In genomic region chr10:23294638-23295247, GRCh38 we compare ENCODE assay signal across 11 cellular contexts. TPM values are rescaled to one million over a fixed set of nuclear protein-coding genes. Genes with fewer than 3 reads are reported as not detected.
DNase-seq lines count a peak whose midpoint lies in the region; ATAC-seq, FAIRE-seq and TF ChIP-seq lines count a peak whose summit lies in the region.
"Had no signal": no experiment of that assay in that cellular context is flagged by ENCODE, and none has a peak within 500 bp of the region (broad histone marks: within the 10 kb centered on the region; RNA-seq: fewer than 3 reads in every experiment).

No MANE protein-coding gene starts in this region.

- peaks cover 10% of the 10 kb centered on the region for H3K27me3 Mint-ChIP-seq in stimulated activated memory B cell treated with anti-CD40 and anti-IgM and Interleukin-4, amounts not matched to agents 10 μg/mL and 1 μg/mL and 100 μg/mL, for 72 hours

- H3K9me3 ChIP-seq in A549, result no peaks in the 10 kb centered on the region
- H3K9me3 ChIP-seq in gastroesophageal sphincter, result no peaks in the 10 kb centered on the region
- H3K9me3 ChIP-seq in psoas muscle, result no peaks in the 10 kb centered on the region

- H3K4me1 Mint-ChIP-seq in stimulated activated memory B cell treated with anti-CD40 and anti-IgM and Interleukin-4, amounts not matched to agents 10 μg/mL and 1 μg/mL and 100 μg/mL, for 72 hours, result no peaks in the 10 kb centered on the region

- no peak for FAIRE-seq in A549 (lab: Jason Lieb, UNC)

- H3K4me3 Mint-ChIP-seq in stimulated activated memory B cell treated with anti-CD40 and anti-IgM and Interleukin-4, amounts not matched to agents 10 μg/mL and 1 μg/mL and 100 μg/mL, for 72 hours, result no peak overlapping the region
- H3K4me3 Mint-ChIP-seq: activated naive CD4-positive, alpha-beta T cell treated with anti-CD3 and anti-CD28 coated beads for 36 hours had no signal

- no peak for DNase-seq in A549 (ENCODE audit: low read depth in 1 of 2, low spot score in 1 of 2)
- no peak for DNase-seq in GM12865 (ENCODE audit: low read depth)
- no peak for DNase-seq in activated effector memory CD4-positive, alpha-beta T cell treated with Interleukin-2 at 50 U/mL for 16 hours
- no peak for DNase-seq in psoas muscle
- DNase-seq in coronary artery (ENCODE audit: low spot score), result no peak

- no peak overlapping the region for H3K4me3 ChIP-seq in A549
- H3K4me3 ChIP-seq in GM12865 (ENCODE audit: low read depth, low read length), result no peak overlapping the region
- H3K4me3 ChIP-seq in gastroesophageal sphincter, result no peak overlapping the region
- H3K4me3 ChIP-seq in psoas muscle, result no peak overlapping the region
- H3K4me3 ChIP-seq in coronary artery, result no peak overlapping the region

- TF ChIP-seq POLR2A in A549 (IDR thresholded peaks at IDR 0.05; ENCODE audit: low read length), result no peak
- no peak for TF ChIP-seq POLR2A in gastroesophageal sphincter (IDR thresholded peaks at IDR 0.05)

- intact Hi-C loops in psoas muscle (cut with DNase I), result no loop called here

- no peak overlapping the region for H3K4me2 ChIP-seq in A549

- CTCF ChIA-PET in A549 (lab: Yijun Ruan, JAX), result interaction anchor here (0.9 to 5.7 kb wide), 26 partner anchors 9 to 902 kb away, joined by 3 to 78 read pairs (median 4); no protein-coding TSS in a partner anchor

- H3K4me1 ChIP-seq in A549, result no peaks in the 10 kb centered on the region
- H3K4me1 ChIP-seq in gastroesophageal sphincter, result no peaks in the 10 kb centered on the region
- H3K4me1 ChIP-seq in psoas muscle, result no peaks in the 10 kb centered on the region

- H3K36me3 Mint-ChIP-seq in stimulated activated memory B cell treated with anti-CD40 and anti-IgM and Interleukin-4, amounts not matched to agents 10 μg/mL and 1 μg/mL and 100 μg/mL, for 72 hours, result no peaks in the 10 kb centered on the region

- peak; percentile 40 to 52; a peak in 4 of 5 replicates for TF ChIP-seq RAD21 in A549 (conservative IDR thresholded peaks at IDR 0.05 in 1 of 2, IDR thresholded peaks at IDR 0.05 in 1 of 2)

- TF ChIP-seq CTCF in A549 (IDR thresholded peaks at IDR 0.05), result peak; percentile 53
- peak; percentile 9 for TF ChIP-seq CTCF in GM12865 (IDR thresholded peaks at IDR 0.05; ENCODE audit: insufficient read depth, low read depth, low read length, missing control alignments)
- peak in 3 of 4 experiments; percentile 13 to 43 (median 22) for TF ChIP-seq CTCF in gastroesophageal sphincter (IDR thresholded peaks at IDR 0.05)
- TF ChIP-seq CTCF in psoas muscle (IDR thresholded peaks at IDR 0.05), result no peak
- no peak for TF ChIP-seq CTCF in coronary artery (IDR thresholded peaks at IDR 0.05)

- ATAC-seq in A549 (no peak), SK-N-SH treated with all-trans-retinoic acid at 6 μM for 48 hours (peak; percentile 52; the same call in 1 of the 3 replicates), gastroesophageal sphincter (no peak), psoas muscle (no peak)
- no peak for ATAC-seq in stimulated activated memory B cell treated with anti-CD40 and anti-IgM and Interleukin-4, amounts not matched to agents 10 μg/mL and 1 μg/mL and 100 μg/mL, for 72 hours

- no peak overlapping the region for H3K27ac ChIP-seq in A549
- no peak overlapping the region for H3K27ac ChIP-seq in gastroesophageal sphincter
- H3K27ac ChIP-seq in psoas muscle, result no peak overlapping the region
- H3K27ac ChIP-seq in coronary artery, result no peak overlapping the region

- H3K36me3 ChIP-seq in gastroesophageal sphincter, result no peaks in the 10 kb centered on the region
- no peaks in the 10 kb centered on the region for H3K36me3 ChIP-seq in psoas muscle (ENCODE audit: insufficient read depth in 1 of 2, low read depth in 1 of 2)

- H3K27ac Mint-ChIP-seq in stimulated activated memory B cell treated with anti-CD40 and anti-IgM and Interleukin-4, amounts not matched to agents 10 μg/mL and 1 μg/mL and 100 μg/mL, for 72 hours, result no peak overlapping the region
- H3K27ac Mint-ChIP-seq: activated naive CD4-positive, alpha-beta T cell treated with anti-CD3 and anti-CD28 coated beads for 36 hours had no signal

- TF ChIP-seq EP300 in A549 (IDR thresholded peaks at IDR 0.05) (no peak), gastroesophageal sphincter (IDR thresholded peaks at IDR 0.05) (no peak)

- H3K9me3 Mint-ChIP-seq in stimulated activated memory B cell treated with anti-CD40 and anti-IgM and Interleukin-4, amounts not matched to agents 10 μg/mL and 1 μg/mL and 100 μg/mL, for 72 hours, result peaks cover 4% of the 10 kb centered on the region
- H3K9me3 Mint-ChIP-seq: activated naive CD4-positive, alpha-beta T cell treated with anti-CD3 and anti-CD28 coated beads for 36 hours had no signal

- peaks cover 17% of the 10 kb centered on the region for H3K27me3 ChIP-seq in gastroesophageal sphincter
- H3K27me3 ChIP-seq in psoas muscle (ENCODE audit: insufficient read depth in 3 of 3, low read length in 2 of 3), result peaks cover 0 to 5% (median 4%) of the 10 kb centered on the region in 3 donors

- WGBS in A549 (ENCODE audit: missing lambda C conversion rate), result 33% methylated on average over 5 of the region's 5 CpGs
- 0 to 49% methylated on average over 1 to 5 of the region's 5 CpGs for WGBS in gastroesophageal sphincter (ENCODE audit: low coverage in 1 of 2), 2 donors
- 45 to 50% (median 46%) methylated on average over 5 of the region's 5 CpGs for WGBS in psoas muscle, 3 donors

- POLR2A ChIA-PET in A549 (lab: Yijun Ruan, JAX), result no interaction called here

TF ChIP-seq in A549, 52 proteins besides CTCF, POLR2A, EP300 and RAD21:
- no peak for TF ChIP-seq HDAC2 (IDR thresholded peaks at IDR 0.05)
- TF ChIP-seq JUNB (IDR thresholded peaks at IDR 0.05), result no peak
- TF ChIP-seq FOSB (CRISPR knock-in tag; IDR thresholded peaks at IDR 0.05), result no peak
- TF ChIP-seq EHF (CRISPR knock-in tag; IDR thresholded peaks at IDR 0.05), result no peak
- TF ChIP-seq HOXB5 (CRISPR knock-in tag; IDR thresholded peaks at IDR 0.05), result no peak
- TF ChIP-seq CHD2 (IDR thresholded peaks at IDR 0.05; ENCODE audit: low read length, partially characterized antibody), result no peak
- peak; percentile 37; the same call in 2 of the 3 replicates for TF ChIP-seq SMC3 (IDR thresholded peaks at IDR 0.05)
- no peak for TF ChIP-seq CBX8 (IDR thresholded peaks at IDR 0.05)
- TF ChIP-seq PHF8 (IDR thresholded peaks at IDR 0.05; ENCODE audit: borderline replicate concordance, low read depth), result no peak
TF ChIP-seq in A549: peak in this region for 1.

TF ChIP-seq in SK-N-SH treated with all-trans-retinoic acid at 6 μM for 48 hours, 23 proteins besides CTCF, POLR2A, EP300 and RAD21:
- TF ChIP-seq TCF4 (CRISPR knock-in tag; IDR thresholded peaks at IDR 0.05; ENCODE audit: borderline replicate concordance), result no peak

RNA-seq across cellular contexts. Expression of gene C10orf67, which starts 49.9 kb away (rescaled TPM):
- polyA plus RNA-seq in A549 (2011; rRNA removed) (0.09 TPM in 1 of 2 replicates, not detected in the other), A549 (2017; fragmentation: RNase III; extraction: RNeasy Plus Mini Kit Qiagen cat#74134 plus additional on column Dnase treatment) (0.05 to 0.12 TPM (median 0.06 TPM) in 3 replicates), psoas muscle (under 1 TPM; 0.01 to 0.06 (median 0.03) TPM)
- polyA plus RNA-seq in A549 (2012; cell fraction: cytosol; rRNA removed), result not detected in 2 replicates
- 0.01 TPM in 1 of 2 replicates, not detected in the other for polyA plus RNA-seq in A549 (2012; cell fraction: nucleus; rRNA removed)
- not detected in 2 replicates for polyA minus RNA-seq in A549 (2011; rRNA and poly(A)+ RNA removed)
- total RNA-seq in gastroesophageal sphincter (not detected), psoas muscle (under 1 TPM in 2 of 4 donors, not detected in 2; 0.30 to 0.67 TPM)
- total RNA-seq: Daoy, urinary bladder had no signal
- polyA plus RNA-seq: urinary bladder had no signal

Comparison
In these comparisons a context has a peak if more than half of its experiments do, and no peak if none do; other contexts are left out.
1. CTCF ChIP-seq: peak in A549 (single experiment), GM12865 (single experiment) and gastroesophageal sphincter (3 of 4); none in psoas muscle (single experiment) and coronary artery (single experiment).